Comparison of ENCODE assay signal across 8 cellular contexts in genomic region chr14:70077005-70077404, GRCh38.
"Had no signal": no experiment of that assay in that cellular context is flagged by ENCODE, and none has a peak within 500 bp of the region (broad histone marks: within the 10 kb centered on the region; RNA-seq: fewer than 3 reads in every experiment).

No MANE protein-coding gene starts in this region.

- H3K4me3 Mint-ChIP-seq: GM23338, H9, IgD-negative memory B cell had no signal

- H3K36me3 Mint-ChIP-seq: IgD-negative memory B cell had no signal

- H3K27ac ChIP-seq: HL-60 had no signal

- FAIRE-seq: H1, H54, HepG2 had no signal

- H3K4me3 ChIP-seq: GM23338 had no signal

- ATAC-seq: GM23338, HepG2 had no signal

- DNase-seq: H9, HCEC 1CT had no signal

- H3K9me3 Mint-ChIP-seq: GM23338, H9, IgD-negative memory B cell had no signal

- H3K27ac Mint-ChIP-seq: GM23338, H9, IgD-negative memory B cell had no signal
